8 cellular contexts compared by ENCODE assay signal in the genomic region with DNA sequence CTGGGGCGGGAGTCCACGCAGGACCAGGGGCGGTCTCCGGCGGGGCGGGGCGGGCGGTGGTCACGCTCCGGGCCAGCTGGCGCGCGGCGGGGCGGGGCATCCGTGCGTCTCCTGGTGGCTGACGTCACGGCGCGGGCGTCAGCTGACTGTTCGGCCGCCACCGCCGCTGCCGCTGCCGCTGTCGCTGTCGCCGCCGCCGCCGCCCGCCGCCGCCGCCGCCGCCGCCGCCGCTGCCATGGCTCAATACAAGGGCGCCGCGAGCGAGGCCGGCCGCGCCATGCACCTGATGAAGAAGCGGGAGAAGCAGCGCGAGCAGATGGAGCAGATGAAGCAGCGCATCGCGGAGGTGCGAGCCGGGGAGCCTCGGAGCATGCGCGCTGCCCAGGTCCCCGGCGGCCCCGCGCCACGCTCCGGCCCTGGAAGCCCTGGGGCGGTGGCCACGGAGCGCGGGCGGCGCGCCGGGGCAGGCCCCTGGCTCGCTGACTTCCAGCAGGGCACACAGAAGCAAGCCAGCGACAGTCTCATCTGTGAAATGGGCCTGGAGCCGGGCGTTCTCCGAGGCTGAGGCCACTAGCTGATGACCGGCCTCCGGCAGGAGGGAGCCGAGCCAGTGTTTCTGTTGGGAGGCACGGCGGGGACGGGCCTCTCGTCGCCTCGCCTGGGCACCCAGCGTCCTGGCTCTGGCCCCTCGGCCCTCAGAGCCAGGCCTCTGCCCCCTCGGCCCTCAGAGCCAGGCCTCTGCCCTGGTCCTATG. TPM values are rescaled to one million over a fixed set of nuclear protein-coding genes. Genes with fewer than 3 reads are reported as not detected.
DNase-seq lines count a peak whose midpoint lies in the region; ATAC-seq lines count a peak whose summit lies in the region.

A gene with protein sequence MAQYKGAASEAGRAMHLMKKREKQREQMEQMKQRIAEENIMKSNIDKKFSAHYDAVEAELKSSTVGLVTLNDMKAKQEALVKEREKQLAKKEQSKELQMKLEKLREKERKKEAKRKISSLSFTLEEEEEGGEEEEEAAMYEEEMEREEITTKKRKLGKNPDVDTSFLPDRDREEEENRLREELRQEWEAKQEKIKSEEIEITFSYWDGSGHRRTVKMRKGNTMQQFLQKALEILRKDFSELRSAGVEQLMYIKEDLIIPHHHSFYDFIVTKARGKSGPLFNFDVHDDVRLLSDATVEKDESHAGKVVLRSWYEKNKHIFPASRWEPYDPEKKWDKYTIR (plus strand): TSS at position 141 of the 754 bp plus-strand sequence. CDS start 95 bp downstream, at position 236.

- DNase-seq in NK-92 treated with Interleukin-12 subunit alpha and Interleukin-12 subunit beta, amount 100 ng/mL, for 24 hours (lab: John Stamatoyannopoulos, UW) = peak; percentile 53
- DNase-seq in NK-92 (lab: John Stamatoyannopoulos, UW; ENCODE audit: unreplicated experiment) (no peak), NCI-H226 (peak; percentile 45), lung microvascular endothelial cell (ENCODE audit: low read depth in 2 of 2) (peak; percentile 74 to 80)
- peak; percentile 76 for DNase-seq in activated CD4-positive, alpha-beta memory T cell treated with anti-CD3 and anti-CD28 coated beads, Interleukin-2, amount 10 ng/mL, durations not matched to agents 7 days and 5 days
- peak; percentile 56 for DNase-seq in effector CD4-positive, alpha-beta T cell
- peak in 2 of 3 donors; percentile 37 to 69 for DNase-seq in stimulated activated CD4-positive, alpha-beta T cell treated with anti-CD3 and anti-CD28 coated beads, TNF-alpha, amount 100 ng/mL, for 48 hours (ENCODE audit: low read depth in 3 of 3)

- H3K4me3 Mint-ChIP-seq in activated CD4-positive, alpha-beta memory T cell treated with anti-CD3 and anti-CD28 coated beads, Interleukin-2, amount 10 ng/mL, durations not matched to agents 7 days and 5 days = peak within 1 kb of the TSS; percentile 69

- POLR2A ChIA-PET in activated CD4-positive, alpha-beta memory T cell treated with anti-CD3 and anti-CD28 coated beads, Interleukin-2, amount 10 ng/mL, durations not matched to agents 7 days and 5 days (lab: Charles Lee) = interaction anchor here (0.6 to 1.9 kb wide), 2 partner anchors 15 to 32 kb away, joined by 3 to 6 read pairs; no protein-coding TSS in a partner anchor

- H3K27ac Mint-ChIP-seq in activated CD4-positive, alpha-beta memory T cell treated with anti-CD3 and anti-CD28 coated beads, Interleukin-2, amount 10 ng/mL, durations not matched to agents 7 days and 5 days = peak within 1 kb of the TSS; percentile 82

- peaks cover 29% of the 10 kb centered on the region for H3K36me3 Mint-ChIP-seq in activated CD4-positive, alpha-beta memory T cell treated with anti-CD3 and anti-CD28 coated beads, Interleukin-2, amount 10 ng/mL, durations not matched to agents 7 days and 5 days (ENCODE audit: low read depth)

- no peaks in the 10 kb centered on the region for H3K9me3 Mint-ChIP-seq in activated CD4-positive, alpha-beta memory T cell treated with anti-CD3 and anti-CD28 coated beads, Interleukin-2, amount 10 ng/mL, durations not matched to agents 7 days and 5 days

- H3K27me3 Mint-ChIP-seq in activated CD4-positive, alpha-beta memory T cell treated with anti-CD3 and anti-CD28 coated beads, Interleukin-2, amount 10 ng/mL, durations not matched to agents 7 days and 5 days = no peaks in the 10 kb centered on the region

- CTCF ChIA-PET in activated CD4-positive, alpha-beta memory T cell treated with anti-CD3 and anti-CD28 coated beads, Interleukin-2, amount 10 ng/mL, durations not matched to agents 7 days and 5 days (lab: Charles Lee) = no interaction called here

- H3K4me1 Mint-ChIP-seq in activated CD4-positive, alpha-beta memory T cell treated with anti-CD3 and anti-CD28 coated beads, Interleukin-2, amount 10 ng/mL, durations not matched to agents 7 days and 5 days = peaks cover 33% of the 10 kb centered on the region

- peak; percentile 65 for ATAC-seq in HG02938 (IDR thresholded peaks at IDR 0.05; ENCODE audit: unreplicated experiment)

RNA-seq across cellular contexts. Expression of the gene that starts here (rescaled TPM):
- 10 to 100 TPM; 62.4 to 65.4 TPM for total RNA-seq in activated CD4-positive, alpha-beta memory T cell treated with anti-CD3 and anti-CD28 coated beads, Interleukin-2, amount 10 ng/mL, durations not matched to agents 7 days and 5 days
- 45.8 and 51.0 TPM in 2 replicates for total RNA-seq in lung microvascular endothelial cell
